In genomic region chr17:41812176-41813038, GRCh38 we compare ENCODE assay signal across 8 cellular contexts. TPM values are rescaled to one million over a fixed set of nuclear protein-coding genes. Genes with fewer than 3 reads are reported as not detected.
DNase-seq lines count a peak whose midpoint lies in the region.

Gene FKBP10, plus strand, starts transcription at chr17:41813004. Its CDS starts 31 bp downstream, at chr17:41813035.

- DNase-seq in activated gamma-delta T cell treated with Interleukin-2 at 50 U/mL for 16 hours: peak; percentile 40
- DNase-seq in activated gamma-delta T cell (lab: John Stamatoyannopoulos, UW): no peak
- DNase-seq in NCI-H1417 (lab: John Stamatoyannopoulos, UW): peak; percentile 71 to 89 (median 86)
- DNase-seq in activated CD4-positive, alpha-beta T cell treated with anti-CD3 and anti-CD28 coated beads for 1 hour: peak; percentile 15
- DNase-seq in dermis microvascular lymphatic vessel endothelial cell (ENCODE audit: low read depth in 2 of 2): peak; percentile 40 to 79
- peak; percentile 99 for DNase-seq in left kidney (ENCODE audit: low read depth, low spot score)
- DNase-seq in stimulated activated CD4-positive, alpha-beta T cell treated with anti-CD3 and anti-CD28 coated beads, Interleukin-2, amount 100 ng/mL, for 4 hours (ENCODE audit: low read depth): peak; percentile 3
- no peak for DNase-seq in NCI-H1048 (lab: John Stamatoyannopoulos, UW)

RNA-seq across cellular contexts. Expression of gene FKBP10, which starts in this region (rescaled TPM):
- total RNA-seq in dermis microvascular lymphatic vessel endothelial cell: 105 and 159 TPM in 2 replicates

Comparison
In these comparisons a context has a peak if more than half of its experiments do, and no peak if none do; other contexts are left out.
1. DNase-seq: peak in activated gamma-delta T cell treated with Interleukin-2 at 50 U/mL for 16 hours (single experiment), NCI-H1417 (3 of 3), activated CD4-positive, alpha-beta T cell treated with anti-CD3 and anti-CD28 coated beads for 1 hour (single experiment), dermis microvascular lymphatic vessel endothelial cell (2 of 2), left kidney (single experiment) and stimulated activated CD4-positive, alpha-beta T cell treated with anti-CD3 and anti-CD28 coated beads, Interleukin-2, amount 100 ng/mL, for 4 hours (single experiment); none in activated gamma-delta T cell (single experiment) and NCI-H1048 (single experiment).